ENCODE assay signal across 14 cellular contexts in the genomic region with DNA sequence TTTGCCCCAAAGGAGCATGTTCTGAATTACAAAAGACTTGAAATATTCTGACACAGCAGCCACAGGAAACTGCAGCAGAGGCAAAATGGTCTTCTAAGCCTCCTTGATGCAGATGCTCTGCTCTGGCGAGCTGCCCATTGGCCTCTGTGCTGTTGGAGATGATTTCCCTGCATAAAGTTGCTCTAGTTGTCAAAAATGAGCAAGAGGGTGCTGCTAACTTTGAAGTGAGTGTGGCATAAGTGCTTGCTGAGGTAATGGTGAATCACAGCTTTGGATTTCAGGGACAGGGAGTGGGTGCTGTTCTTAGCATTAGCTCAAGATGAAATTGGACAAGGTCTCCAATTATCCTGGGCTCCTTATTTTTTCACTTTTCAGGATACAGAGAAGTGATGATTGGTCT.
A peak's percentile ranks its signal among the peaks of the same experiment; 100 is the strongest.
DNase-seq lines count a peak whose midpoint lies in the region; FAIRE-seq and TF ChIP-seq lines count a peak whose summit lies in the region.
"Had no signal": no experiment of that assay in that cellular context is flagged by ENCODE, and none has a peak within 500 bp of the region (broad histone marks: within the 10 kb centered on the region; RNA-seq: fewer than 3 reads in every experiment).

No MANE protein-coding gene starts in this region.

- H3K4me2 ChIP-seq in SK-N-SH, result no peak overlapping the region; the same call in 1 of the 2 replicates
- peak overlapping the region; percentile 40 for H3K4me2 ChIP-seq in skeletal muscle satellite cell (ENCODE audit: low read length)

- no peaks in the 10 kb centered on the region for H3F3A ChIP-seq in SK-N-SH (replicated peaks; ENCODE audit: insufficient read depth)

- H3K36me3 ChIP-seq in SK-N-SH (replicated peaks in 1 of 2; ENCODE audit: control insufficient read depth in 1 of 2, insufficient read depth in 2 of 2, low read length in 1 of 2), result no peaks in the 10 kb centered on the region
- H3K36me3 ChIP-seq in skeletal muscle satellite cell (ENCODE audit: insufficient read depth, low read length), result no peaks in the 10 kb centered on the region
- no peaks in the 10 kb centered on the region for H3K36me3 ChIP-seq in small intestine (ENCODE audit: control insufficient read depth in 2 of 2, insufficient read depth in 2 of 2, low read length in 2 of 2)
- H3K36me3 ChIP-seq: right lobe of liver, thyroid gland had no signal

- H3K27ac ChIP-seq in SK-N-SH (ENCODE audit: low read depth in 2 of 2, low read length in 1 of 2) (no peak overlapping the region), small intestine (ENCODE audit: low read depth in 1 of 2, low read length in 1 of 2) (no peak overlapping the region)
- H3K27ac ChIP-seq: right lobe of liver, thyroid gland had no signal

- H3K9me3 ChIP-seq in SK-N-SH (no peaks in the 10 kb centered on the region), skeletal muscle satellite cell (replicated peaks; ENCODE audit: low read length) (no peaks in the 10 kb centered on the region), small intestine (ENCODE audit: control insufficient read depth, low read depth) (no peaks in the 10 kb centered on the region)
- H3K9me3 ChIP-seq: right lobe of liver, thyroid gland had no signal

- no peak for TF ChIP-seq RAD21 in SK-N-SH (IDR thresholded peaks at IDR 0.05; ENCODE audit: low read length)

- CTCF ChIA-PET in SK-N-SH (lab: Yijun Ruan, JAX), result interaction anchor here (1.1 kb wide), 1 partner anchor 9 kb away, joined by 3 read pairs; no protein-coding TSS in a partner anchor

- TF ChIP-seq EP300 in SK-N-SH (IDR thresholded peaks at IDR 0.05; ENCODE audit: borderline replicate concordance in 1 of 2, low read depth in 1 of 2, low read length in 1 of 2), result no peak

- in situ Hi-C loops in GM13977 (cut with MboI; ENCODE audit: low pct_unique_long_range_greater_than_20kb, low sequenced_read_pairs, unreplicated experiment), result no loop called here

- no peak for FAIRE-seq in small intestine (lab: Jason Lieb, UNC)
- FAIRE-seq: A204.1 had no signal

- H3K4me1 ChIP-seq in SK-N-SH (ENCODE audit: control insufficient read depth in 1 of 2, insufficient read depth in 2 of 2, low read depth in 1 of 2, low read length in 1 of 2) (no peaks in the 10 kb centered on the region; a peak in 1 of 4 replicates), skeletal muscle satellite cell (ENCODE audit: control insufficient read depth, insufficient read depth, low read length) (peaks cover 13% of the 10 kb centered on the region), small intestine (ENCODE audit: control insufficient read depth in 2 of 2, insufficient read depth in 1 of 2, low read depth in 1 of 2, low read length in 1 of 2) (no peaks in the 10 kb centered on the region)
- H3K4me1 ChIP-seq: right lobe of liver, thyroid gland had no signal

- TF ChIP-seq CTCF in SK-N-SH (IDR thresholded peaks at IDR 0.05), result no peak
- TF ChIP-seq CTCF in fibroblast of the aortic adventitia (IDR thresholded peaks at IDR 0.05; ENCODE audit: insufficient read depth, low read length), result no peak
- no peak for TF ChIP-seq CTCF in GM13977 (IDR thresholded peaks at IDR 0.05; ENCODE audit: extremely low read depth, insufficient read depth, missing control alignments)

- H2AFZ ChIP-seq in SK-N-SH (ENCODE audit: low read depth), result 0 out of 2 replicates have a peak overlapping the region, but pooled peaks have one; percentile 39

- DNase-seq in NCI-H524 (lab: John Stamatoyannopoulos, UW), result peak; percentile 1 to 47
- no peak for DNase-seq in NCI-H524 treated with DMSO at 0.1 percent for 48 hours (lab: John Stamatoyannopoulos, UW)
- DNase-seq in SK-N-SH, result no peak
- peak; percentile 64 for DNase-seq in fibroblast of the aortic adventitia (ENCODE audit: low read depth)
- DNase-seq in small intestine, result no peak
- DNase-seq in GM13977 (ENCODE audit: low spot score), result no peak
- DNase-seq in iPS-NIHi7 (ENCODE audit: extremely low spot score), result no peak
- DNase-seq: activated CD4-positive, alpha-beta memory T cell treated with anti-CD3 and anti-CD28 coated beads for 36 hours; NCI-H1436; right lobe of liver; T-helper 1 cell; thyroid gland had no signal

- H3K79me2 ChIP-seq in SK-N-SH (ENCODE audit: insufficient read depth), result no peaks in the 10 kb centered on the region

- H4K20me1 ChIP-seq in SK-N-SH (ENCODE audit: insufficient read depth), result no peaks in the 10 kb centered on the region

- H3K27me3 ChIP-seq in SK-N-SH (ENCODE audit: insufficient read depth), result no peaks in the 10 kb centered on the region
- H3K27me3 ChIP-seq in skeletal muscle satellite cell (ENCODE audit: control insufficient read depth, insufficient read depth, low read length), result no peaks in the 10 kb centered on the region
- H3K27me3 ChIP-seq in small intestine (ENCODE audit: control insufficient read depth in 2 of 2, insufficient read depth in 2 of 2, low read length in 2 of 2), result no peaks in the 10 kb centered on the region
- H3K27me3 ChIP-seq: right lobe of liver, thyroid gland had no signal

- 0% methylated on average over 1 of the region's 1 CpG for WGBS in SK-N-SH (ENCODE audit: low lambda C conversion rate)
- 57 to 64% (median 61%) methylated on average over 1 of the region's 1 CpG for WGBS in small intestine, 3 donors

- H3K4me3 ChIP-seq in SK-N-SH (ENCODE audit: low read depth in 2 of 2, low read length in 1 of 2) (no peak overlapping the region), fibroblast of the aortic adventitia (ENCODE audit: low read depth, low read length) (no peak overlapping the region), skeletal muscle satellite cell (ENCODE audit: low read length) (no peak overlapping the region), small intestine (ENCODE audit: low read depth in 1 of 2, low read length in 2 of 2) (no peak overlapping the region)
- H3K4me3 ChIP-seq: right lobe of liver, thyroid gland had no signal

- no peak overlapping the region for H3K9ac ChIP-seq in SK-N-SH
- H3K9ac ChIP-seq in skeletal muscle satellite cell (ENCODE audit: low read depth, low read length), result no peak overlapping the region

- H3K9me2 ChIP-seq in SK-N-SH, result no peaks in the 10 kb centered on the region

- POLR2A ChIA-PET in SK-N-SH (lab: Yijun Ruan, JAX), result no interaction called here

TF ChIP-seq in SK-N-SH, 30 proteins besides CTCF, POLR2A, EP300 and RAD21 (continues in another document):
- TF ChIP-seq FOXM1 (IDR thresholded peaks at IDR 0.05; ENCODE audit: low read depth), result no peak
- no peak for TF ChIP-seq CHD2 (IDR thresholded peaks at IDR 0.05; ENCODE audit: low read length, partially characterized antibody)
- TF ChIP-seq, protein P1, sequence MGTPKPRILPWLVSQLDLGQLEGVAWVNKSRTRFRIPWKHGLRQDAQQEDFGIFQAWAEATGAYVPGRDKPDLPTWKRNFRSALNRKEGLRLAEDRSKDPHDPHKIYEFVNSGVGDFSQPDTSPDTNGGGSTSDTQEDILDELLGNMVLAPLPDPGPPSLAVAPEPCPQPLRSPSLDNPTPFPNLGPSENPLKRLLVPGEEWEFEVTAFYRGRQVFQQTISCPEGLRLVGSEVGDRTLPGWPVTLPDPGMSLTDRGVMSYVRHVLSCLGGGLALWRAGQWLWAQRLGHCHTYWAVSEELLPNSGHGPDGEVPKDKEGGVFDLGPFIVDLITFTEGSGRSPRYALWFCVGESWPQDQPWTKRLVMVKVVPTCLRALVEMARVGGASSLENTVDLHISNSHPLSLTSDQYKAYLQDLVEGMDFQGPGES (IDR thresholded peaks at IDR 0.05; ENCODE audit: low read depth, low read length), result no peak
- no peak for TF ChIP-seq MXI1 (IDR thresholded peaks at IDR 0.05; ENCODE audit: low read depth, low read length)
- TF ChIP-seq TAF1 (IDR thresholded peaks at IDR 0.05; ENCODE audit: borderline replicate concordance, low read depth, low read length), result no peak
- TF ChIP-seq EZH2phosphoT487 (IDR thresholded peaks at IDR 0.05; ENCODE audit: borderline replicate concordance, low read depth), result no peak
- TF ChIP-seq NFIC (IDR thresholded peaks at IDR 0.05; ENCODE audit: borderline replicate concordance), result no peak
- no peak for TF ChIP-seq RFX5 (IDR thresholded peaks at IDR 0.05; ENCODE audit: low read length)
- TF ChIP-seq, protein P2, sequence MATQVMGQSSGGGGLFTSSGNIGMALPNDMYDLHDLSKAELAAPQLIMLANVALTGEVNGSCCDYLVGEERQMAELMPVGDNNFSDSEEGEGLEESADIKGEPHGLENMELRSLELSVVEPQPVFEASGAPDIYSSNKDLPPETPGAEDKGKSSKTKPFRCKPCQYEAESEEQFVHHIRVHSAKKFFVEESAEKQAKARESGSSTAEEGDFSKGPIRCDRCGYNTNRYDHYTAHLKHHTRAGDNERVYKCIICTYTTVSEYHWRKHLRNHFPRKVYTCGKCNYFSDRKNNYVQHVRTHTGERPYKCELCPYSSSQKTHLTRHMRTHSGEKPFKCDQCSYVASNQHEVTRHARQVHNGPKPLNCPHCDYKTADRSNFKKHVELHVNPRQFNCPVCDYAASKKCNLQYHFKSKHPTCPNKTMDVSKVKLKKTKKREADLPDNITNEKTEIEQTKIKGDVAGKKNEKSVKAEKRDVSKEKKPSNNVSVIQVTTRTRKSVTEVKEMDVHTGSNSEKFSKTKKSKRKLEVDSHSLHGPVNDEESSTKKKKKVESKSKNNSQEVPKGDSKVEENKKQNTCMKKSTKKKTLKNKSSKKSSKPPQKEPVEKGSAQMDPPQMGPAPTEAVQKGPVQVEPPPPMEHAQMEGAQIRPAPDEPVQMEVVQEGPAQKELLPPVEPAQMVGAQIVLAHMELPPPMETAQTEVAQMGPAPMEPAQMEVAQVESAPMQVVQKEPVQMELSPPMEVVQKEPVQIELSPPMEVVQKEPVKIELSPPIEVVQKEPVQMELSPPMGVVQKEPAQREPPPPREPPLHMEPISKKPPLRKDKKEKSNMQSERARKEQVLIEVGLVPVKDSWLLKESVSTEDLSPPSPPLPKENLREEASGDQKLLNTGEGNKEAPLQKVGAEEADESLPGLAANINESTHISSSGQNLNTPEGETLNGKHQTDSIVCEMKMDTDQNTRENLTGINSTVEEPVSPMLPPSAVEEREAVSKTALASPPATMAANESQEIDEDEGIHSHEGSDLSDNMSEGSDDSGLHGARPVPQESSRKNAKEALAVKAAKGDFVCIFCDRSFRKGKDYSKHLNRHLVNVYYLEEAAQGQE (IDR thresholded peaks at IDR 0.05; ENCODE audit: low read depth, low read length), result no peak
- no peak for TF ChIP-seq TCF12 (IDR thresholded peaks at IDR 0.05)

Comparison
In these comparisons a context has a peak if more than half of its experiments do, and no peak if none do; other contexts are left out.
1. DNase-seq: peak in NCI-H524 (2 of 2) and fibroblast of the aortic adventitia (single experiment); none in NCI-H524 treated with DMSO at 0.1 percent for 48 hours (single experiment), SK-N-SH (single experiment), small intestine (single experiment), GM13977 (single experiment) and iPS-NIHi7 (single experiment).